ENCODE assay signal across 14 cellular contexts in genomic region chr3:64354956-64355355, GRCh38.
DNase-seq lines count a peak whose midpoint lies in the region; ATAC-seq and TF ChIP-seq lines count a peak whose summit lies in the region.
"Had no signal": no experiment of that assay in that cellular context is flagged by ENCODE, and none has a peak within 500 bp of the region (broad histone marks: within the 10 kb centered on the region; RNA-seq: fewer than 3 reads in every experiment).

No MANE protein-coding gene starts in this region.

- H3K36me3 ChIP-seq in cardiac muscle cell (no peaks in the 10 kb centered on the region), mesodermal cell (ENCODE audit: control insufficient read depth, insufficient read depth, low read length) (no peaks in the 10 kb centered on the region), upper lobe of right lung (no peaks in the 10 kb centered on the region)

- H3K9me3 ChIP-seq in cardiac muscle cell (ENCODE audit: low read depth) (no peaks in the 10 kb centered on the region), mesodermal cell (ENCODE audit: control insufficient read depth, low read length) (no peaks in the 10 kb centered on the region), upper lobe of right lung (no peaks in the 10 kb centered on the region)

- no peaks in the 10 kb centered on the region for H3K9me3 Mint-ChIP-seq in chondrocyte (ENCODE audit: low read depth)
- H3K9me3 Mint-ChIP-seq: activated B cell treated with CpG ODN at 0.5 μM for 24 hours; activated T-cell treated with anti-CD3 and anti-CD28 coated beads, Interleukin-2, amount 50 U/mL, for 72 hours had no signal

- no peak for TF ChIP-seq CTCF in cardiac muscle cell (IDR thresholded peaks at IDR 0.05; ENCODE audit: low read depth, low read length)
- TF ChIP-seq CTCF in chondrocyte (IDR thresholded peaks at IDR 0.05) = no peak
- TF ChIP-seq CTCF in upper lobe of right lung (IDR thresholded peaks at IDR 0.05) = no peak

- no peak for ATAC-seq in left cardiac atrium
- no peak for ATAC-seq in upper lobe of right lung
- no peak for ATAC-seq in HG03095 (IDR thresholded peaks at IDR 0.05; ENCODE audit: unreplicated experiment)
- ATAC-seq: natural killer cell treated with Interleukin-12 subunit alpha and Interleukin-12 subunit beta and Interleukin-15 and Interleukin-18, amount 100 ng/mL, for 72 hours had no signal

- 83 to 100% methylated on average over 1 of the region's 5 CpGs for WGBS in mesodermal cell (ENCODE audit: insufficient coverage in 2 of 2), 2 experiments

- H3K27me3 ChIP-seq in cardiac muscle cell (no peaks in the 10 kb centered on the region), upper lobe of right lung (no peaks in the 10 kb centered on the region)

- H3K27ac Mint-ChIP-seq in chondrocyte (ENCODE audit: unreplicated experiment) = peak overlapping the region; percentile 76
- H3K27ac Mint-ChIP-seq: activated B cell treated with CpG ODN at 0.5 μM for 24 hours; activated T-cell treated with anti-CD3 and anti-CD28 coated beads, Interleukin-2, amount 50 U/mL, for 72 hours; natural killer cell treated with Interleukin-12 subunit alpha and Interleukin-12 subunit beta and Interleukin-15 and Interleukin-18, amount 100 ng/mL, for 72 hours had no signal

- no peaks in the 10 kb centered on the region for H3K27me3 Mint-ChIP-seq in chondrocyte (ENCODE audit: low read depth)
- H3K27me3 Mint-ChIP-seq: natural killer cell treated with Interleukin-12 subunit alpha and Interleukin-12 subunit beta and Interleukin-15 and Interleukin-18, amount 100 ng/mL, for 72 hours had no signal

- DNase-seq in cardiac muscle cell (ENCODE audit: low read depth in 1 of 2, low spot score in 1 of 2) (no peak), left cardiac atrium (no peak), chondrocyte (ENCODE audit: low spot score) (no peak), upper lobe of right lung (no peak), SIG-M5 (lab: John Stamatoyannopoulos, UW) (no peak)
- no peak for DNase-seq in effector CD4-positive, alpha-beta T cell
- DNase-seq: activated B cell treated with CpG ODN at 0.5 μM for 24 hours; activated T-cell treated with anti-CD3 and anti-CD28 coated beads, Interleukin-2, amount 50 U/mL, for 72 hours; GOT3; NCI-H1048; NCI-H524 had no signal

- H3K4me1 ChIP-seq in cardiac muscle cell (ENCODE audit: low read depth) (peaks cover 13% of the 10 kb centered on the region), mesodermal cell (ENCODE audit: control insufficient read depth, insufficient read depth, low read length, poor library complexity, severe bottlenecking) (peaks cover 58% of the 10 kb centered on the region), upper lobe of right lung (peaks cover 30% of the 10 kb centered on the region)

- H3K27ac ChIP-seq in cardiac muscle cell (peak overlapping the region; percentile 59), mesodermal cell (ENCODE audit: low read depth, low read length, severe bottlenecking) (peak overlapping the region; percentile 88), upper lobe of right lung (peak overlapping the region; percentile 66)

- H3K4me3 ChIP-seq in cardiac muscle cell = no peak overlapping the region
- no peak overlapping the region for H3K4me3 ChIP-seq in mesodermal cell (ENCODE audit: extremely low read depth, insufficient read depth, low read length, poor library complexity, severe bottlenecking)
- H3K4me3 ChIP-seq in upper lobe of right lung = peak overlapping the region; percentile 19

- intact Hi-C loops in left cardiac atrium (cut with DNase I) (no loop called here), upper lobe of right lung (cut with DNase I) (no loop called here)

- peak overlapping the region; percentile 38 for H3K4me3 Mint-ChIP-seq in chondrocyte (ENCODE audit: unreplicated experiment)
- H3K4me3 Mint-ChIP-seq: activated B cell treated with CpG ODN at 0.5 μM for 24 hours; natural killer cell treated with Interleukin-12 subunit alpha and Interleukin-12 subunit beta and Interleukin-15 and Interleukin-18, amount 100 ng/mL, for 72 hours had no signal

- H3K36me3 Mint-ChIP-seq in chondrocyte (ENCODE audit: low read depth) = no peaks in the 10 kb centered on the region
- H3K36me3 Mint-ChIP-seq: natural killer cell treated with Interleukin-12 subunit alpha and Interleukin-12 subunit beta and Interleukin-15 and Interleukin-18, amount 100 ng/mL, for 72 hours had no signal

- H3K4me1 Mint-ChIP-seq in chondrocyte (ENCODE audit: low read depth) = peaks cover 60% of the 10 kb centered on the region
- H3K4me1 Mint-ChIP-seq: activated B cell treated with CpG ODN at 0.5 μM for 24 hours had no signal
